1 cellular context compared by ENCODE assay signal in genomic region chr15:73899197-73900128, GRCh38.
TF ChIP-seq lines count a peak whose summit lies in the region.

No MANE protein-coding gene starts in this region.

TF ChIP-seq in IMR-90, 13 proteins besides CTCF, POLR2A, EP300 and RAD21:
- TF ChIP-seq MXI1 (IDR thresholded peaks at IDR 0.05; ENCODE audit: borderline replicate concordance, low read depth, low read length) (no peak), CEBPB (IDR thresholded peaks at IDR 0.05; ENCODE audit: low read depth, low read length) (no peak), NFE2L2 (IDR thresholded peaks at IDR 0.05; ENCODE audit: low read depth, low read length) (no peak), RFX5 (IDR thresholded peaks at IDR 0.05; ENCODE audit: low read depth, low read length) (no peak), FOS (IDR thresholded peaks at IDR 0.05; ENCODE audit: low read depth, low read length) (no peak), BHLHE40 (IDR thresholded peaks at IDR 0.05; ENCODE audit: low read depth, low read length) (no peak), CHD1 (IDR thresholded peaks at IDR 0.05; ENCODE audit: low read depth, low read length) (no peak), MAZ (IDR thresholded peaks at IDR 0.05; ENCODE audit: borderline replicate concordance, low read depth, low read length) (no peak), MAFK (IDR thresholded peaks at IDR 0.05; ENCODE audit: low read depth, low read length) (no peak), RCOR1 (IDR thresholded peaks at IDR 0.05; ENCODE audit: insufficient replicate concordance, low read length) (no peak), SMC3 (IDR thresholded peaks at IDR 0.05; ENCODE audit: low read depth, low read length) (no peak)
- TF ChIP-seq, protein P1, sequence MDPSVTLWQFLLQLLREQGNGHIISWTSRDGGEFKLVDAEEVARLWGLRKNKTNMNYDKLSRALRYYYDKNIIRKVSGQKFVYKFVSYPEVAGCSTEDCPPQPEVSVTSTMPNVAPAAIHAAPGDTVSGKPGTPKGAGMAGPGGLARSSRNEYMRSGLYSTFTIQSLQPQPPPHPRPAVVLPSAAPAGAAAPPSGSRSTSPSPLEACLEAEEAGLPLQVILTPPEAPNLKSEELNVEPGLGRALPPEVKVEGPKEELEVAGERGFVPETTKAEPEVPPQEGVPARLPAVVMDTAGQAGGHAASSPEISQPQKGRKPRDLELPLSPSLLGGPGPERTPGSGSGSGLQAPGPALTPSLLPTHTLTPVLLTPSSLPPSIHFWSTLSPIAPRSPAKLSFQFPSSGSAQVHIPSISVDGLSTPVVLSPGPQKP (IDR thresholded peaks at IDR 0.05; ENCODE audit: borderline replicate concordance, low read depth, low read length), result no peak
- TF ChIP-seq, protein P2, sequence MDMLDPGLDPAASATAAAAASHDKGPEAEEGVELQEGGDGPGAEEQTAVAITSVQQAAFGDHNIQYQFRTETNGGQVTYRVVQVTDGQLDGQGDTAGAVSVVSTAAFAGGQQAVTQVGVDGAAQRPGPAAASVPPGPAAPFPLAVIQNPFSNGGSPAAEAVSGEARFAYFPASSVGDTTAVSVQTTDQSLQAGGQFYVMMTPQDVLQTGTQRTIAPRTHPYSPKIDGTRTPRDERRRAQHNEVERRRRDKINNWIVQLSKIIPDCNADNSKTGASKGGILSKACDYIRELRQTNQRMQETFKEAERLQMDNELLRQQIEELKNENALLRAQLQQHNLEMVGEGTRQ (IDR thresholded peaks at IDR 0.05; ENCODE audit: low read depth, low read length), result no peak
